Comparison of ENCODE assay signal across 8 cellular contexts in genomic region chr9:96344458-96345180, GRCh38. TPM values are rescaled to one million over a fixed set of nuclear protein-coding genes. Genes with fewer than 3 reads are reported as not detected.
A peak's percentile ranks its signal among the peaks of the same experiment; 100 is the strongest.
DNase-seq lines count a peak whose midpoint lies in the region; ATAC-seq and TF ChIP-seq lines count a peak whose summit lies in the region.

No MANE protein-coding gene starts in this region.

- no peak overlapping the region for H3K27ac Mint-ChIP-seq in activated naive CD8-positive, alpha-beta T cell treated with anti-CD3 and anti-CD28 coated beads, Interleukin-2, amount 50 U/mL, for 24 hours

- no peak for TF ChIP-seq POLR2A in esophagus squamous epithelium (IDR thresholded peaks at IDR 0.05)

- H3K4me1 ChIP-seq in esophagus squamous epithelium (peaks cover 8 to 38% (median 16%) of the 10 kb centered on the region in 3 donors), muscle layer of duodenum (ENCODE audit: control insufficient read depth in 1 of 2, insufficient read depth in 2 of 2, low read length in 2 of 2) (peaks cover 11 to 20% of the 10 kb centered on the region in 2 donors)

- ATAC-seq in HG03571 (IDR thresholded peaks at IDR 0.05; ENCODE audit: unreplicated experiment) (no peak), GM18858 (IDR thresholded peaks at IDR 0.05; ENCODE audit: unreplicated experiment) (no peak)
- ATAC-seq in activated naive CD8-positive, alpha-beta T cell treated with anti-CD3 and anti-CD28 coated beads, Interleukin-2, amount 50 U/mL, for 24 hours: no peak

- H3K27ac ChIP-seq in esophagus squamous epithelium: peak overlapping the region in 3 of 4 donors; percentile 63 to 83 (median 74)
- H3K27ac ChIP-seq in muscle layer of duodenum (ENCODE audit: low read length): peak overlapping the region; percentile 39

- H3K36me3 ChIP-seq in esophagus squamous epithelium (peaks cover 0 to 38% (median 2%) of the 10 kb centered on the region in 3 donors), muscle layer of duodenum (ENCODE audit: control insufficient read depth in 1 of 2, insufficient read depth in 2 of 2, low read length in 2 of 2) (peaks cover 14 to 18% of the 10 kb centered on the region in 2 donors)

- no peaks in the 10 kb centered on the region for H3K9me3 ChIP-seq in esophagus squamous epithelium
- H3K9me3 ChIP-seq in muscle layer of duodenum (ENCODE audit: control insufficient read depth in 1 of 2, low read length in 2 of 2): peaks cover 0 to 3% of the 10 kb centered on the region in 2 donors

- peaks cover 10% of the 10 kb centered on the region for H3K4me1 Mint-ChIP-seq in activated naive CD8-positive, alpha-beta T cell treated with anti-CD3 and anti-CD28 coated beads, Interleukin-2, amount 50 U/mL, for 24 hours

- H3K9me3 Mint-ChIP-seq in activated naive CD8-positive, alpha-beta T cell treated with anti-CD3 and anti-CD28 coated beads, Interleukin-2, amount 50 U/mL, for 24 hours: no peaks in the 10 kb centered on the region

- intact Hi-C loops in esophagus squamous epithelium (cut with DNase I): no loop called here

- no peaks in the 10 kb centered on the region for H3K27me3 Mint-ChIP-seq in activated naive CD8-positive, alpha-beta T cell treated with anti-CD3 and anti-CD28 coated beads, Interleukin-2, amount 50 U/mL, for 24 hours

- no peak overlapping the region for H3K4me3 Mint-ChIP-seq in activated naive CD8-positive, alpha-beta T cell treated with anti-CD3 and anti-CD28 coated beads, Interleukin-2, amount 50 U/mL, for 24 hours

- H3K36me3 Mint-ChIP-seq in activated naive CD8-positive, alpha-beta T cell treated with anti-CD3 and anti-CD28 coated beads, Interleukin-2, amount 50 U/mL, for 24 hours (ENCODE audit: low read depth): peaks cover 3% of the 10 kb centered on the region

- DNase-seq in HPDE6-E6E7 (ENCODE audit: extremely low spot score) (peak; percentile 92), RKO (ENCODE audit: low spot score) (peak; percentile 82), esophagus squamous epithelium (lab: John Stamatoyannopoulos, UW) (peak; percentile 6)
- DNase-seq in activated CD4-positive, alpha-beta T cell treated with anti-CD3 and anti-CD28 coated beads, Interleukin-2, amount 50 U/mL, for 4 hours: no peak
- DNase-seq in activated naive CD8-positive, alpha-beta T cell treated with anti-CD3 and anti-CD28 coated beads, Interleukin-2, amount 50 U/mL, for 24 hours: no peak

- WGBS in esophagus squamous epithelium, 2 donors: 40 to 45% methylated on average over 5 of the region's 6 CpGs

- H3K4me3 ChIP-seq in esophagus squamous epithelium: no peak overlapping the region
- no peak overlapping the region for H3K4me3 ChIP-seq in muscle layer of duodenum (ENCODE audit: low read depth in 1 of 2, low read length in 2 of 2)

- H3K27me3 ChIP-seq in esophagus squamous epithelium: no peaks in the 10 kb centered on the region
- H3K27me3 ChIP-seq in muscle layer of duodenum (ENCODE audit: low read depth, low read length): no peaks in the 10 kb centered on the region

- no peak for TF ChIP-seq CTCF in esophagus squamous epithelium (IDR thresholded peaks at IDR 0.05)

RNA-seq across cellular contexts. Expression of gene SLC35D2, which starts 38.9 kb away (rescaled TPM):
- 10 to 100 TPM; 10.3 to 28.5 (median 16.4) TPM for total RNA-seq in esophagus squamous epithelium

RNA-seq across cellular contexts. Expression of gene HSD17B3, which starts 42.6 kb away (rescaled TPM):
- total RNA-seq in esophagus squamous epithelium: under 1 TPM in 1 of 4 donors, not detected in 3; 0.38 TPM

Comparison
In these comparisons a context has a peak if more than half of its experiments do, and no peak if none do; other contexts are left out.
1. DNase-seq: peak in HPDE6-E6E7 (single experiment), RKO (single experiment) and esophagus squamous epithelium (single experiment); none in activated CD4-positive, alpha-beta T cell treated with anti-CD3 and anti-CD28 coated beads, Interleukin-2, amount 50 U/mL, for 4 hours (0 of 2) and activated naive CD8-positive, alpha-beta T cell treated with anti-CD3 and anti-CD28 coated beads, Interleukin-2, amount 50 U/mL, for 24 hours (single experiment).